In the genomic region with DNA sequence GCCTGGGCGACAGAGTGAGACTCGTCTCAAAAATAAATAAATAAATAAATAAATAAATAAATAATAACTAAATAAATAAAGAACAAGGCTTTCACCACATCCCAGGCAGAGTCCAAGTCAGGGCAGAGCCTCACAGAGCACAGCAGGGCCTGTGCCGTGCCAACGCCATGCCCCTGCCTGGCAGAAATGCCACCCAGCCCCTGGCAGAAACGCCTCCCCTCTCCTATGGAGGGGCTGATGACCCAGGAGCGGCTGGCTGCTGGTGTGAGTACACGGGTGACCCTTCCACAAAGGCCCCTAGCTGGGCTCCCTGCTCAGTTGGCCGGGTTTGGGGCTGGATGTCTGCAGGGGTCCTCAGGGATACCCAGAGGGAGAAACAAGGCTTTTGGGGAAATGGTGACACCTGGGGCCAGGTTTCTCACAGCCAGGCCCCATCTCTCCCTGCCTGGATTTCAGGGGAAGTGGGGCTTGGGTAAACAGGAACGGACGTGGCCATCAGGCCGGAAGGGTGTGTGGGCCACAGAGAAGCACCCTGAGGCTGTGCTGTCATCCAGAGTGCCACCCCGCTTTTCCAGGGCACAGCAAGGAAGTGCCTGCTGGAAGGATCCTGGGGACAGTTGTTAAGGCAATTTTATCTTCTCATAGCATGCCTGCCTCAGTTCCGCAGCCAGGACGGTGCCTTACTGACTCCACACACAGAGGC, we compare ENCODE assay signal across 24 cellular contexts. TPM values are rescaled to one million over a fixed set of nuclear protein-coding genes. Genes with fewer than 3 reads are reported as not detected.
DNase-seq lines count a peak whose midpoint lies in the region; ATAC-seq and TF ChIP-seq lines count a peak whose summit lies in the region.
"Had no signal": no experiment of that assay in that cellular context is flagged by ENCODE, and none has a peak within 500 bp of the region (broad histone marks: within the 10 kb centered on the region; RNA-seq: fewer than 3 reads in every experiment).

No MANE protein-coding gene starts in this region.

- no peak overlapping the region for H3K27ac ChIP-seq in HEK293 (ENCODE audit: extremely low read depth, low read depth, low read length)
- H3K27ac ChIP-seq in upper lobe of left lung: peak overlapping the region in 3 of 4 donors; percentile 8 to 91 (median 75)
- H3K27ac ChIP-seq: breast epithelium, epithelial cell of prostate, testis, vagina had no signal

- TF ChIP-seq POLR2A in upper lobe of left lung (IDR thresholded peaks at IDR 0.05): no peak

- peaks cover 55% of the 10 kb centered on the region for H3K4me1 Mint-ChIP-seq in central memory CD8-positive, alpha-beta T cell
- H3K4me1 Mint-ChIP-seq in naive thymus-derived CD8-positive, alpha-beta T cell: peaks cover 33 to 72% (median 70%) of the 10 kb centered on the region in 4 donors

- peaks cover 12% of the 10 kb centered on the region for H3K36me3 Mint-ChIP-seq in central memory CD8-positive, alpha-beta T cell (ENCODE audit: insufficient read depth)
- peaks cover 0 to 2% (median 0%) of the 10 kb centered on the region in 3 donors for H3K36me3 Mint-ChIP-seq in naive thymus-derived CD8-positive, alpha-beta T cell
- H3K36me3 Mint-ChIP-seq: mesothelial cell of epicardium, naive B cell had no signal

- H3K9me3 Mint-ChIP-seq in central memory CD8-positive, alpha-beta T cell: no peaks in the 10 kb centered on the region
- no peaks in the 10 kb centered on the region for H3K9me3 Mint-ChIP-seq in naive thymus-derived CD8-positive, alpha-beta T cell
- H3K9me3 Mint-ChIP-seq: activated CD4-positive, alpha-beta T cell treated with anti-CD3 and anti-CD28 coated beads, Interleukin-2, amount 10 ng/mL, durations not matched to agents 24 days and 14 days; H9; mesothelial cell of epicardium; naive B cell; stimulated activated naive CD8-positive, alpha-beta T cell treated with anti-CD3 and anti-CD28 coated beads, Interleukin-15, Interleukin-2, amounts not matched to agents 100 ng/mL and 50 ng/mL, for 24 hours had no signal

- H3K27me3 ChIP-seq in upper lobe of left lung: no peaks in the 10 kb centered on the region
- H3K27me3 ChIP-seq: breast epithelium, left lung, testis, vagina had no signal

- CTCF ChIA-PET in HEK293 (lab: Yijun Ruan, JAX): interaction anchor here (0.6 kb wide), 1 partner anchor 309 kb away, joined by 4 read pairs; no protein-coding TSS in a partner anchor

- H3K9me3 ChIP-seq in HEK293 (ENCODE audit: control insufficient read depth, insufficient read depth, low read depth, low read length): no peaks in the 10 kb centered on the region
- H3K9me3 ChIP-seq in upper lobe of left lung: no peaks in the 10 kb centered on the region
- H3K9me3 ChIP-seq: breast epithelium, left lung, testis, vagina had no signal

- no peaks in the 10 kb centered on the region for H3K27me3 Mint-ChIP-seq in central memory CD8-positive, alpha-beta T cell
- no peaks in the 10 kb centered on the region for H3K27me3 Mint-ChIP-seq in naive thymus-derived CD8-positive, alpha-beta T cell
- H3K27me3 Mint-ChIP-seq: activated naive CD8-positive, alpha-beta T cell; naive B cell had no signal

- POLR2A ChIA-PET in HEK293 (lab: Yijun Ruan, JAX): interaction anchor here (1.5 kb wide), 1 partner anchor 15 kb away, joined by 4 read pairs; no protein-coding TSS in a partner anchor
- POLR2A ChIA-PET in naive thymus-derived CD8-positive, alpha-beta T cell (lab: Charles Lee): interaction anchor here (2.6 kb wide), 1 partner anchor 8 kb away, joined by 14 read pairs; no protein-coding TSS in a partner anchor

- peak overlapping the region; percentile 61 for H3K27ac Mint-ChIP-seq in central memory CD8-positive, alpha-beta T cell (ENCODE audit: low read depth)
- peak overlapping the region in 7 of 10 donors; percentile 21 to 77 (median 46) for H3K27ac Mint-ChIP-seq in naive thymus-derived CD8-positive, alpha-beta T cell
- H3K27ac Mint-ChIP-seq: activated CD4-positive, alpha-beta T cell treated with anti-CD3 and anti-CD28 coated beads, Interleukin-2, amount 10 ng/mL, durations not matched to agents 24 days and 14 days; activated naive CD8-positive, alpha-beta T cell; mesothelial cell of epicardium; stimulated activated naive CD8-positive, alpha-beta T cell treated with anti-CD3 and anti-CD28 coated beads, Interleukin-15, Interleukin-2, amounts not matched to agents 100 ng/mL and 50 ng/mL, for 24 hours had no signal

- H3K4me1 ChIP-seq in HEK293 (ENCODE audit: control insufficient read depth, insufficient read depth, low read length) (peaks cover 5% of the 10 kb centered on the region), upper lobe of left lung (peaks cover 17 to 48% (median 30%) of the 10 kb centered on the region in 4 donors)

- no peak for ATAC-seq in central memory CD8-positive, alpha-beta T cell (replicated peaks; ENCODE audit: extremely low read depth, poor library complexity, severe bottlenecking)
- no peak for ATAC-seq in naive thymus-derived CD8-positive, alpha-beta T cell
- ATAC-seq in upper lobe of left lung (ENCODE audit: low FRiP score in 2 of 2) (no peak), GM18517 (IDR thresholded peaks at IDR 0.05; ENCODE audit: unreplicated experiment) (no peak)
- no peak for ATAC-seq in stimulated activated naive CD8-positive, alpha-beta T cell treated with anti-CD3 and anti-CD28 coated beads, Interleukin-15, Interleukin-2, amounts not matched to agents 100 U/mL and 50 U/mL, for 24 hours
- ATAC-seq: left lung had no signal

- DNase-seq in central memory CD8-positive, alpha-beta T cell (ENCODE audit: low spot score in 2 of 2): no peak
- DNase-seq in naive thymus-derived CD8-positive, alpha-beta T cell: no peak
- peak; percentile 54 to 68 for DNase-seq in upper lobe of left lung
- no peak for DNase-seq in stimulated activated naive CD8-positive, alpha-beta T cell treated with anti-CD3 and anti-CD28 coated beads, Interleukin-15, Interleukin-2, amounts not matched to agents 100 U/mL and 50 U/mL, for 24 hours
- DNase-seq in NOMO-1 treated with dmso at 0.1 percent for 144 hours (lab: John Stamatoyannopoulos, UW; ENCODE audit: unreplicated experiment): no peak
- DNase-seq: activated CD4-positive, alpha-beta T cell treated with anti-CD3 and anti-CD28 coated beads, Interleukin-2, amount 10 ng/mL, durations not matched to agents 24 days and 14 days; activated effector memory CD4-positive, alpha-beta T cell treated with Interleukin-2 at 50 U/mL for 16 hours; activated T-cell treated with anti-CD3 and anti-CD28 coated beads, Interleukin-2, amount 50 U/mL, for 1 hour; anterior cingulate cortex; effector CD4-positive, alpha-beta T cell; H9; left lung; naive B cell; NCI-H1694 treated with DMSO at 0.1 percent for 48 hours; testis had no signal

- TF ChIP-seq CTCF in HEK293 (tag by site-specific recombination; IDR thresholded peaks at IDR 0.05) (no peak), upper lobe of left lung (IDR thresholded peaks at IDR 0.05) (no peak)

- peak overlapping the region; percentile 31 for H3K4me3 Mint-ChIP-seq in central memory CD8-positive, alpha-beta T cell
- peak overlapping the region in 4 of 10 donors; percentile 4 to 53 (median 14) for H3K4me3 Mint-ChIP-seq in naive thymus-derived CD8-positive, alpha-beta T cell
- H3K4me3 Mint-ChIP-seq: activated CD4-positive, alpha-beta T cell treated with anti-CD3 and anti-CD28 coated beads, Interleukin-2, amount 10 ng/mL, durations not matched to agents 24 days and 14 days; H9; mesothelial cell of epicardium; stimulated activated naive CD8-positive, alpha-beta T cell treated with anti-CD3 and anti-CD28 coated beads, Interleukin-15, Interleukin-2, amounts not matched to agents 100 ng/mL and 50 ng/mL, for 24 hours had no signal

- WGBS in upper lobe of left lung, 2 donors: 75 to 79% methylated on average over 8 to 14 of the region's 14 CpGs

- H3K4me3 ChIP-seq in HEK293 (ENCODE audit: low read depth, low read length): no peak overlapping the region
- H3K4me3 ChIP-seq in upper lobe of left lung: no peak overlapping the region
- H3K4me3 ChIP-seq: breast epithelium, skin epidermis, testis, vagina had no signal

- H3K36me3 ChIP-seq in HEK293 (ENCODE audit: control insufficient read depth in 2 of 2, insufficient read depth in 1 of 2, low read length in 2 of 2): peaks cover 0 to 7% of the 10 kb centered on the region in 2 experiments; a peak in 1 of 3 replicates
- H3K36me3 ChIP-seq in upper lobe of left lung: no peaks in the 10 kb centered on the region
- H3K36me3 ChIP-seq: breast epithelium, left lung, vagina had no signal

- TF ChIP-seq EP300 in upper lobe of left lung (IDR thresholded peaks at IDR 0.05): no peak

TF ChIP-seq in HEK293, 187 proteins besides CTCF, POLR2A, EP300 and RAD21 (continues in another document):
- TF ChIP-seq, protein P1, sequence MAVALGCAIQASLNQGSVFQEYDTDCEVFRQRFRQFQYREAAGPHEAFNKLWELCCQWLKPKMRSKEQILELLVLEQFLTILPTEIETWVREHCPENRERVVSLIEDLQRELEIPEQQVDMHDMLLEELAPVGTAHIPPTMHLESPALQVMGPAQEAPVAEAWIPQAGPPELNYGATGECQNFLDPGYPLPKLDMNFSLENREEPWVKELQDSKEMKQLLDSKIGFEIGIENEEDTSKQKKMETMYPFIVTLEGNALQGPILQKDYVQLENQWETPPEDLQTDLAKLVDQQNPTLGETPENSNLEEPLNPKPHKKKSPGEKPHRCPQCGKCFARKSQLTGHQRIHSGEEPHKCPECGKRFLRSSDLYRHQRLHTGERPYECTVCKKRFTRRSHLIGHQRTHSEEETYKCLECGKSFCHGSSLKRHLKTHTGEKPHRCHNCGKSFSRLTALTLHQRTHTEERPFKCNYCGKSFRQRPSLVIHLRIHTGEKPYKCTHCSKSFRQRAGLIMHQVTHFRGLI (tag by site-specific recombination; IDR thresholded peaks at IDR 0.05): no peak
- no peak for TF ChIP-seq ZNF133 (tag by site-specific recombination; IDR thresholded peaks at IDR 0.05)
- TF ChIP-seq, protein P2, sequence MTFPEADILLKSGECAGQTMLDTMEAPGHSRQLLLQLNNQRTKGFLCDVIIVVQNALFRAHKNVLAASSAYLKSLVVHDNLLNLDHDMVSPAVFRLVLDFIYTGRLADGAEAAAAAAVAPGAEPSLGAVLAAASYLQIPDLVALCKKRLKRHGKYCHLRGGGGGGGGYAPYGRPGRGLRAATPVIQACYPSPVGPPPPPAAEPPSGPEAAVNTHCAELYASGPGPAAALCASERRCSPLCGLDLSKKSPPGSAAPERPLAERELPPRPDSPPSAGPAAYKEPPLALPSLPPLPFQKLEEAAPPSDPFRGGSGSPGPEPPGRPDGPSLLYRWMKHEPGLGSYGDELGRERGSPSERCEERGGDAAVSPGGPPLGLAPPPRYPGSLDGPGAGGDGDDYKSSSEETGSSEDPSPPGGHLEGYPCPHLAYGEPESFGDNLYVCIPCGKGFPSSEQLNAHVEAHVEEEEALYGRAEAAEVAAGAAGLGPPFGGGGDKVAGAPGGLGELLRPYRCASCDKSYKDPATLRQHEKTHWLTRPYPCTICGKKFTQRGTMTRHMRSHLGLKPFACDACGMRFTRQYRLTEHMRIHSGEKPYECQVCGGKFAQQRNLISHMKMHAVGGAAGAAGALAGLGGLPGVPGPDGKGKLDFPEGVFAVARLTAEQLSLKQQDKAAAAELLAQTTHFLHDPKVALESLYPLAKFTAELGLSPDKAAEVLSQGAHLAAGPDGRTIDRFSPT (tag by site-specific recombination; IDR thresholded peaks at IDR 0.05): peak; percentile 75; the same call in 1 of the 2 replicates
- TF ChIP-seq ZNF626 (tag by site-specific recombination; IDR thresholded peaks at IDR 0.05): no peak

RNA-seq across cellular contexts. Expression of a gene that starts 5.1 kb away (rescaled TPM):
- total RNA-seq in naive thymus-derived CD8-positive, alpha-beta T cell: 10 to 100 TPM; 22.3 to 23.0 TPM
- 10 to 100 TPM; 67.0 to 84.1 (median 67.7) TPM for polyA plus RNA-seq in naive thymus-derived CD8-positive, alpha-beta T cell
- total RNA-seq in upper lobe of left lung: 10 to 100 TPM; 10.5 to 55.9 (median 27.3) TPM

Comparison
In these comparisons a context has a peak if more than half of its experiments do, and no peak if none do; other contexts are left out.
1. DNase-seq: peak in upper lobe of left lung (2 of 2); none in central memory CD8-positive, alpha-beta T cell (0 of 2), naive thymus-derived CD8-positive, alpha-beta T cell (0 of 10), stimulated activated naive CD8-positive, alpha-beta T cell treated with anti-CD3 and anti-CD28 coated beads, Interleukin-15, Interleukin-2, amounts not matched to agents 100 U/mL and 50 U/mL, for 24 hours (single experiment) and NOMO-1 treated with dmso at 0.1 percent for 144 hours (single experiment).